ENCODE assay signal across 8 cellular contexts in the genomic region with DNA sequence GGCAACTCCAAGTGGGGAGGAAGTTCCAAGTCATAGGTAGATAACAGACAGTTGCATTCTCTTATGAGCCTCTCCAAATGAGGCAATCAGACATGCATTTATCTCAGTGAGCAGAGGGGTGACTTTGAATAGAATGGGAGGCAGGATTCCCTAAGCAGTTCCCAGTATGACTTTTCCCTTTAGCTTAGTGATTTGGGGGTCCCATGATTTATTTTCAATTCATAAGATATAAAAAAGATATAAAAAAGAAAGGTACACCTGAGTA. TPM values are rescaled to one million over a fixed set of nuclear protein-coding genes. Genes with fewer than 3 reads are reported as not detected.
DNase-seq lines count a peak whose midpoint lies in the region; ATAC-seq and TF ChIP-seq lines count a peak whose summit lies in the region.

No MANE protein-coding gene starts in this region.

- CTCF ChIA-PET in RWPE1 (lab: Yijun Ruan, JAX): no interaction called here

- ATAC-seq in natural killer cell (no peak), HG02759 (IDR thresholded peaks at IDR 0.05; ENCODE audit: unreplicated experiment) (no peak), GM19397 (IDR thresholded peaks at IDR 0.05; ENCODE audit: unreplicated experiment) (no peak)

- H3K4me1 Mint-ChIP-seq in natural killer cell: peaks cover 14 to 35% of the 10 kb centered on the region in 2 donors

- H3K4me3 Mint-ChIP-seq in natural killer cell: peak overlapping the region; percentile 98

- peak overlapping the region; percentile 98 to 99 for H3K27ac Mint-ChIP-seq in natural killer cell

- no peaks in the 10 kb centered on the region for H3K9me3 ChIP-seq in BLaER1

- H3K9ac ChIP-seq in BLaER1: peak overlapping the region; percentile 92

- H3K27me3 ChIP-seq in BLaER1: no peaks in the 10 kb centered on the region

- peak overlapping the region; percentile 76 for H3K4me2 ChIP-seq in BLaER1

- intact Hi-C loops in natural killer cell (cut with micrococcal nuclease): loop anchor here (1.0 to 5.0 kb wide), 3 partner anchors 23 to 943 kb away; partner anchors contain the start of genes KLHL32 and MANEA

- peaks cover 5% of the 10 kb centered on the region for H3K36me3 ChIP-seq in BLaER1

- no peaks in the 10 kb centered on the region for H3K9me3 Mint-ChIP-seq in natural killer cell

- H4K20me1 ChIP-seq in BLaER1: no peaks in the 10 kb centered on the region

- no peaks in the 10 kb centered on the region for H3K27me3 Mint-ChIP-seq in natural killer cell (ENCODE audit: low read depth in 2 of 2)

- H3K4me3 ChIP-seq in BLaER1: peak overlapping the region; percentile 84
- peak overlapping the region; percentile 79 for H3K4me3 ChIP-seq in LNCaP clone FGC (ENCODE audit: low read depth, low read length)
- H3K4me3 ChIP-seq in choroid plexus epithelial cell (ENCODE audit: low read depth, low read length): peak overlapping the region; percentile 90

- DNase-seq in LNCaP clone FGC (ENCODE audit: low read depth) (no peak), choroid plexus epithelial cell (ENCODE audit: low read depth) (peak; percentile 5), natural killer cell (no peak), RWPE1 (ENCODE audit: low spot score) (no peak), activated gamma-delta T cell (lab: John Stamatoyannopoulos, UW) (no peak)

- POLR2A ChIA-PET in RWPE1 (lab: Yijun Ruan, JAX; ENCODE audit: low non-redundant PET): no interaction called here

- H3K4me1 ChIP-seq in BLaER1: peaks cover 22% of the 10 kb centered on the region

- no peak for TF ChIP-seq CTCF in LNCaP clone FGC (IDR thresholded peaks at IDR 0.05; ENCODE audit: control insufficient read depth, extremely low read depth, insufficient read depth)
- TF ChIP-seq CTCF in choroid plexus epithelial cell (conservative IDR thresholded peaks at IDR 0.05; ENCODE audit: low read depth, low read length): no peak
- no peak for TF ChIP-seq CTCF in natural killer cell (IDR thresholded peaks at IDR 0.05)
- no peak for TF ChIP-seq CTCF in RWPE1 (conservative IDR thresholded peaks at IDR 0.05; ENCODE audit: low read depth)

- H3K36me3 Mint-ChIP-seq in natural killer cell: no peaks in the 10 kb centered on the region

- peak overlapping the region; percentile 95 for H3K27ac ChIP-seq in BLaER1
- no peak overlapping the region for H3K27ac ChIP-seq in RWPE1

RNA-seq across cellular contexts. Expression of gene UFL1, which starts 0.8 kb away (rescaled TPM):
- total RNA-seq in natural killer cell: 10 to 100 TPM; 18.4 to 20.7 (median 19.0) TPM

RNA-seq across cellular contexts. Expression of gene FHL5, which starts 42.1 kb away (rescaled TPM):
- total RNA-seq in natural killer cell: not detected
